ENCODE assay signal across 1 cellular context in the genomic region with DNA sequence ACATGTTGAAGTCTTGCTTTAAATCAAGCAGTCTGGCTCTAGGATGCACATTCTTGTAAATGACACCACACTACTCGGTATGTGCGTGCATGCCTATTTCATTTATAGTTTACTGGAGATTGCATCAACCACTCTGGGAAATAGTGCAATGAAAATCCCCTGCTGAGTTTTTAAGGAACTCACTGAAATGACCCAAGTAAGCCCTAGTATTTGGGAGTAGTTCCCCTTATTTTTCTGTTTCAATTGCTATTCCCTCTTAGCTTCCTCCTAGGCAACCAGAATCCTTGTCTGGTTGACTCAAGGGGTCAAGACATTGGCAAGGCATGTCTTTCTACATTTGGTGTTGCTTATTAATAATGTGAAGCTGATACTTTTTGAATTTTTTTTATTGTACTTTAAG.
TF ChIP-seq lines count a peak whose summit lies in the region.

No MANE protein-coding gene starts in this region.

TF ChIP-seq in GM23338, 12 proteins besides CTCF, POLR2A, EP300 and RAD21 (continued from another document):
- TF ChIP-seq, protein P1, sequence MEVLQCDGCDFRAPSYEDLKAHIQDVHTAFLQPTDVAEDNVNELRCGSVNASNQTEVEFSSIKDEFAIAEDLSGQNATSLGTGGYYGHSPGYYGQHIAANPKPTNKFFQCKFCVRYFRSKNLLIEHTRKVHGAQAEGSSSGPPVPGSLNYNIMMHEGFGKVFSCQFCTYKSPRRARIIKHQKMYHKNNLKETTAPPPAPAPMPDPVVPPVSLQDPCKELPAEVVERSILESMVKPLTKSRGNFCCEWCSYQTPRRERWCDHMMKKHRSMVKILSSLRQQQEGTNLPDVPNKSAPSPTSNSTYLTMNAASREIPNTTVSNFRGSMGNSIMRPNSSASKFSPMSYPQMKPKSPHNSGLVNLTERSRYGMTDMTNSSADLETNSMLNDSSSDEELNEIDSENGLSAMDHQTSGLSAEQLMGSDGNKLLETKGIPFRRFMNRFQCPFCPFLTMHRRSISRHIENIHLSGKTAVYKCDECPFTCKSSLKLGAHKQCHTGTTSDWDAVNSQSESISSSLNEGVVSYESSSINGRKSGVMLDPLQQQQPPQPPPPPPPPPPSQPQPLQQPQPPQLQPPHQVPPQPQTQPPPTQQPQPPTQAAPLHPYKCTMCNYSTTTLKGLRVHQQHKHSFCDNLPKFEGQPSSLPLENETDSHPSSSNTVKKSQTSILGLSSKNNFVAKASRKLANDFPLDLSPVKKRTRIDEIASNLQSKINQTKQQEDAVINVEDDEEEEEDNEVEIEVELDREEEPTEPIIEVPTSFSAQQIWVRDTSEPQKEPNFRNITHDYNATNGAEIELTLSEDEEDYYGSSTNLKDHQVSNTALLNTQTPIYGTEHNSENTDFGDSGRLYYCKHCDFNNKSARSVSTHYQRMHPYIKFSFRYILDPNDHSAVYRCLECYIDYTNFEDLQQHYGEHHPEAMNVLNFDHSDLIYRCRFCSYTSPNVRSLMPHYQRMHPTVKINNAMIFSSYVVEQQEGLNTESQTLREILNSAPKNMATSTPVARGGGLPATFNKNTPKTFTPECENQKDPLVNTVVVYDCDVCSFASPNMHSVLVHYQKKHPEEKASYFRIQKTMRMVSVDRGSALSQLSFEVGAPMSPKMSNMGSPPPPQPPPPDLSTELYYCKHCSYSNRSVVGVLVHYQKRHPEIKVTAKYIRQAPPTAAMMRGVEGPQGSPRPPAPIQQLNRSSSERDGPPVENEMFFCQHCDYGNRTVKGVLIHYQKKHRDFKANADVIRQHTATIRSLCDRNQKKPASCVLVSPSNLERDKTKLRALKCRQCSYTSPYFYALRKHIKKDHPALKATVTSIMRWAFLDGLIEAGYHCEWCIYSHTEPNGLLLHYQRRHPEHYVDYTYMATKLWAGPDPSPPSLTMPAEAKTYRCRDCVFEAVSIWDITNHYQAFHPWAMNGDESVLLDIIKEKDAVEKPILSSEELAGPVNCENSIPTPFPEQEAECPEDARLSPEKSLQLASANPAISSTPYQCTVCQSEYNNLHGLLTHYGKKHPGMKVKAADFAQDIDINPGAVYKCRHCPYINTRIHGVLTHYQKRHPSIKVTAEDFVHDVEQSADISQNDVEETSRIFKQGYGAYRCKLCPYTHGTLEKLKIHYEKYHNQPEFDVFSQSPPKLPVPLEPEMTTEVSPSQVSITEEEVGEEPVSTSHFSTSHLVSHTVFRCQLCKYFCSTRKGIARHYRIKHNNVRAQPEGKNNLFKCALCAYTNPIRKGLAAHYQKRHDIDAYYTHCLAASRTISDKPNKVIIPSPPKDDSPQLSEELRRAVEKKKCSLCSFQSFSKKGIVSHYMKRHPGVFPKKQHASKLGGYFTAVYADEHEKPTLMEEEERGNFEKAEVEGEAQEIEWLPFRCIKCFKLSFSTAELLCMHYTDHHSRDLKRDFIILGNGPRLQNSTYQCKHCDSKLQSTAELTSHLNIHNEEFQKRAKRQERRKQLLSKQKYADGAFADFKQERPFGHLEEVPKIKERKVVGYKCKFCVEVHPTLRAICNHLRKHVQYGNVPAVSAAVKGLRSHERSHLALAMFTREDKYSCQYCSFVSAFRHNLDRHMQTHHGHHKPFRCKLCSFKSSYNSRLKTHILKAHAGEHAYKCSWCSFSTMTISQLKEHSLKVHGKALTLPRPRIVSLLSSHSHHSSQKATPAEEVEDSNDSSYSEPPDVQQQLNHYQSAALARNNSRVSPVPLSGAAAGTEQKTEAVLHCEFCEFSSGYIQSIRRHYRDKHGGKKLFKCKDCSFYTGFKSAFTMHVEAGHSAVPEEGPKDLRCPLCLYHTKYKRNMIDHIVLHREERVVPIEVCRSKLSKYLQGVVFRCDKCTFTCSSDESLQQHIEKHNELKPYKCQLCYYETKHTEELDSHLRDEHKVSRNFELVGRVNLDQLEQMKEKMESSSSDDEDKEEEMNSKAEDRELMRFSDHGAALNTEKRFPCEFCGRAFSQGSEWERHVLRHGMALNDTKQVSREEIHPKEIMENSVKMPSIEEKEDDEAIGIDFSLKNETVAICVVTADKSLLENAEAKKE (CRISPR knock-in tag; IDR thresholded peaks at IDR 0.05): no peak
- TF ChIP-seq, protein P2, sequence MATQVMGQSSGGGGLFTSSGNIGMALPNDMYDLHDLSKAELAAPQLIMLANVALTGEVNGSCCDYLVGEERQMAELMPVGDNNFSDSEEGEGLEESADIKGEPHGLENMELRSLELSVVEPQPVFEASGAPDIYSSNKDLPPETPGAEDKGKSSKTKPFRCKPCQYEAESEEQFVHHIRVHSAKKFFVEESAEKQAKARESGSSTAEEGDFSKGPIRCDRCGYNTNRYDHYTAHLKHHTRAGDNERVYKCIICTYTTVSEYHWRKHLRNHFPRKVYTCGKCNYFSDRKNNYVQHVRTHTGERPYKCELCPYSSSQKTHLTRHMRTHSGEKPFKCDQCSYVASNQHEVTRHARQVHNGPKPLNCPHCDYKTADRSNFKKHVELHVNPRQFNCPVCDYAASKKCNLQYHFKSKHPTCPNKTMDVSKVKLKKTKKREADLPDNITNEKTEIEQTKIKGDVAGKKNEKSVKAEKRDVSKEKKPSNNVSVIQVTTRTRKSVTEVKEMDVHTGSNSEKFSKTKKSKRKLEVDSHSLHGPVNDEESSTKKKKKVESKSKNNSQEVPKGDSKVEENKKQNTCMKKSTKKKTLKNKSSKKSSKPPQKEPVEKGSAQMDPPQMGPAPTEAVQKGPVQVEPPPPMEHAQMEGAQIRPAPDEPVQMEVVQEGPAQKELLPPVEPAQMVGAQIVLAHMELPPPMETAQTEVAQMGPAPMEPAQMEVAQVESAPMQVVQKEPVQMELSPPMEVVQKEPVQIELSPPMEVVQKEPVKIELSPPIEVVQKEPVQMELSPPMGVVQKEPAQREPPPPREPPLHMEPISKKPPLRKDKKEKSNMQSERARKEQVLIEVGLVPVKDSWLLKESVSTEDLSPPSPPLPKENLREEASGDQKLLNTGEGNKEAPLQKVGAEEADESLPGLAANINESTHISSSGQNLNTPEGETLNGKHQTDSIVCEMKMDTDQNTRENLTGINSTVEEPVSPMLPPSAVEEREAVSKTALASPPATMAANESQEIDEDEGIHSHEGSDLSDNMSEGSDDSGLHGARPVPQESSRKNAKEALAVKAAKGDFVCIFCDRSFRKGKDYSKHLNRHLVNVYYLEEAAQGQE (IDR thresholded peaks at IDR 0.05; ENCODE audit: unreplicated experiment): no peak
- TF ChIP-seq NANOG (IDR thresholded peaks at IDR 0.05; ENCODE audit: borderline replicate concordance): no peak
